Comparison of ENCODE assay signal across 18 cellular contexts in genomic region chr22:23382796-23383195, GRCh38.
"Had no signal": no experiment of that assay in that cellular context is flagged by ENCODE, and none has a peak within 500 bp of the region (broad histone marks: within the 10 kb centered on the region; RNA-seq: fewer than 3 reads in every experiment).

No MANE protein-coding gene starts in this region.

- H3K4me1 ChIP-seq: SJSA1 had no signal

- DNase-seq: KBM-7, MV-4-11, NCI-H1048, NCI-H1105 treated with DMSO at 0.1 percent for 48 hours, NCI-H1417 treated with DMSO at 0.1 percent for 48 hours, NCI-H146, NCI-H1694 treated with DMSO at 0.1 percent for 48 hours, NCI-H1930, NCI-H2081, NCI-H2107, NCI-H526 treated with DMSO at 0.1 percent for 48 hours, NCI-H774, Right ventricle myocardium superior, RPMI8226, SIG-M5 had no signal

- H3K36me3 ChIP-seq: SJSA1 had no signal

- H3K4me3 ChIP-seq: SJSA1, SK-N-MC had no signal

- H3K27ac ChIP-seq: HL-60, SJSA1, SK-N-MC had no signal

- H3K27me3 ChIP-seq: SJSA1 had no signal

- H3K9me3 ChIP-seq: SJSA1 had no signal
